ENCODE assay signal across 1 cellular context in genomic region chr16:89020068-89020924, GRCh38.
TF ChIP-seq lines count a peak whose summit lies in the region.

No MANE protein-coding gene starts in this region.

TF ChIP-seq in HCT116, 20 proteins besides CTCF, POLR2A, EP300 and RAD21 (continued from another document):
- TF ChIP-seq REST (IDR thresholded peaks at IDR 0.05; ENCODE audit: low read depth), result no peak
- no peak for TF ChIP-seq EGR1 (IDR thresholded peaks at IDR 0.05; ENCODE audit: low read depth)
- TF ChIP-seq YY1 (IDR thresholded peaks at IDR 0.05; ENCODE audit: extremely low read depth, insufficient replicate concordance, low read depth, low read length), result no peak
